2 cellular contexts compared by ENCODE assay signal in genomic region chr6:106417572-106418147, GRCh38.
TF ChIP-seq lines count a peak whose summit lies in the region.

No MANE protein-coding gene starts in this region.

TF ChIP-seq in HepG2, 621 proteins besides CTCF, POLR2A, EP300 and RAD21:
- no peak for TF ChIP-seq NONO (IDR thresholded peaks at IDR 0.05)
- TF ChIP-seq NONO (CRISPR knock-in tag; conservative IDR thresholded peaks at IDR 0.05): no peak
- no peak for TF ChIP-seq IKZF4 (CRISPR knock-in tag; IDR thresholded peaks at IDR 0.05; ENCODE audit: borderline replicate concordance, low read depth, not compliant biosample characterization)

TF ChIP-seq in endothelial cell of umbilical vein, 7 proteins besides CTCF, POLR2A, EP300 and RAD21:
- TF ChIP-seq, protein P1, sequence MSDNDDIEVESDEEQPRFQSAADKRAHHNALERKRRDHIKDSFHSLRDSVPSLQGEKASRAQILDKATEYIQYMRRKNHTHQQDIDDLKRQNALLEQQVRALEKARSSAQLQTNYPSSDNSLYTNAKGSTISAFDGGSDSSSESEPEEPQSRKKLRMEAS (IDR thresholded peaks at IDR 0.05; ENCODE audit: insufficient read depth, insufficient read length): no peak
- TF ChIP-seq POLR2AphosphoS5 (IDR thresholded peaks at IDR 0.05; ENCODE audit: insufficient read depth, low read depth, low read length) (no peak), JUN (IDR thresholded peaks at IDR 0.05; ENCODE audit: borderline replicate concordance, insufficient read depth, insufficient read length, low read depth) (no peak), FOS (IDR thresholded peaks at IDR 0.05; ENCODE audit: borderline replicate concordance, insufficient read depth, low read length) (no peak), EZH2 (IDR thresholded peaks at IDR 0.05; ENCODE audit: borderline replicate concordance, low read depth, low read length, severe bottlenecking) (no peak), GATA2 (IDR thresholded peaks at IDR 0.05; ENCODE audit: insufficient read depth, insufficient read length, low read depth, low read length) (no peak), MYC (IDR thresholded peaks at IDR 0.05; ENCODE audit: low read depth, low read length) (no peak)
